ENCODE assay signal across 12 cellular contexts in the genomic region with DNA sequence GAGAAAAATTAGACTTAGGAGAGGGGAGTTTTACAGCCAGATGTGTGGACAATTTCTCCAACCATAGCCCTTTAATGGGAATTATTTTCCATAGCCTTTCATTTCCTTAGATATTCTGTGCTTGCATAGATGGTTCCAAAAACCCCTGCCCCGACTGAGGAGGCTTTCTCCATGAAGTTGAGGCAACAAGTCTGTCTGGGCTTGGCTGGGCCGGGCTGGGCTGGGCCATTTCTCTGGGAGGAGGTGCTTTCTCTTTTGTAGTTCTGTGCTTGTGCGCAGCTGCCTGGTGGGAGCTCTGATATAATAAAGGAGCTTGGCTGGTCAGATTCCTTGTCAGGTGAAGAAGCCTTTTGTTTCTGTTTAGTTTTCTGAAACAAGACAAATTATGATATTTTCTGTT.
DNase-seq lines count a peak whose midpoint lies in the region; TF ChIP-seq lines count a peak whose summit lies in the region.
"Had no signal": no experiment of that assay in that cellular context is flagged by ENCODE, and none has a peak within 500 bp of the region (broad histone marks: within the 10 kb centered on the region; RNA-seq: fewer than 3 reads in every experiment).

No MANE protein-coding gene starts in this region.

- H3K4me3 ChIP-seq in fibroblast of villous mesenchyme (ENCODE audit: low read depth, low read length) (no peak overlapping the region), muscle layer of duodenum (ENCODE audit: low read depth in 1 of 2, low read length in 2 of 2) (peak overlapping the region in 1 of 2 donors; percentile 30), tibial nerve (no peak overlapping the region)
- H3K4me3 ChIP-seq: BLaER1 treated with 17β-estradiol and CSF1 and Interleukin-3, amounts not matched to agents 10 nM and 100 nM; right lobe of liver had no signal

- TF ChIP-seq CTCF in fibroblast of villous mesenchyme (IDR thresholded peaks at IDR 0.05; ENCODE audit: insufficient read depth, low read depth, low read length) (no peak), tibial nerve (IDR thresholded peaks at IDR 0.05) (no peak)

- TF ChIP-seq EP300 in tibial nerve (IDR thresholded peaks at IDR 0.05): no peak

- H3K9me3 ChIP-seq in muscle layer of duodenum (ENCODE audit: control insufficient read depth in 1 of 2, low read length in 2 of 2) (no peaks in the 10 kb centered on the region), tibial nerve (no peaks in the 10 kb centered on the region)
- H3K9me3 ChIP-seq: BLaER1 treated with 17β-estradiol and CSF1 and Interleukin-3, amounts not matched to agents 10 nM and 100 nM; right lobe of liver had no signal

- H3K4me1 ChIP-seq in muscle layer of duodenum (ENCODE audit: control insufficient read depth in 1 of 2, insufficient read depth in 2 of 2, low read length in 2 of 2) (peaks cover 0 to 14% of the 10 kb centered on the region in 2 donors), tibial nerve (peaks cover 0 to 21% (median 0%) of the 10 kb centered on the region in 4 donors)
- H3K4me1 ChIP-seq: BLaER1 treated with 17β-estradiol and CSF1 and Interleukin-3, amounts not matched to agents 10 nM and 100 nM; right lobe of liver had no signal

- DNase-seq in NCI-H69 (lab: John Stamatoyannopoulos, UW) (peak; percentile 18), fibroblast of villous mesenchyme (ENCODE audit: low read depth) (peak; percentile 12), tibial nerve (ENCODE audit: low spot score in 2 of 2) (peak; percentile 8 to 30), NCI-H2107 (lab: John Stamatoyannopoulos, UW) (no peak), mesenteric fat pad (ENCODE audit: low spot score) (no peak), OCI-M1 (lab: John Stamatoyannopoulos, UW) (no peak)
- DNase-seq: activated CD4-positive, alpha-beta T cell treated with anti-CD3 and anti-CD28 coated beads for 48 hours; right lobe of liver; stimulated activated CD4-positive, alpha-beta T cell treated with anti-CD3 and anti-CD28 coated beads, Interleukin-4, amount 100 ng/mL, for 1 hour; T-helper 9 cell had no signal

- 38 to 45% methylated on average over 3 of the region's 3 CpGs for WGBS in tibial nerve, 2 donors

- H3K27ac ChIP-seq in muscle layer of duodenum (ENCODE audit: low read length) (peak overlapping the region; percentile 46), tibial nerve (peak overlapping the region in 2 of 4 donors; percentile 71 to 77)
- H3K27ac ChIP-seq: BLaER1 treated with 17β-estradiol and CSF1 and Interleukin-3, amounts not matched to agents 10 nM and 100 nM; right lobe of liver had no signal

- H3K36me3 ChIP-seq in muscle layer of duodenum (ENCODE audit: control insufficient read depth in 1 of 2, insufficient read depth in 2 of 2, low read length in 2 of 2) (no peaks in the 10 kb centered on the region), tibial nerve (no peaks in the 10 kb centered on the region)
- H3K36me3 ChIP-seq: BLaER1 treated with 17β-estradiol and CSF1 and Interleukin-3, amounts not matched to agents 10 nM and 100 nM; right lobe of liver had no signal

- H3K27me3 ChIP-seq in muscle layer of duodenum (ENCODE audit: low read depth, low read length): no peaks in the 10 kb centered on the region
- no peaks in the 10 kb centered on the region for H3K27me3 ChIP-seq in tibial nerve
- H3K27me3 ChIP-seq: BLaER1 treated with 17β-estradiol and CSF1 and Interleukin-3, amounts not matched to agents 10 nM and 100 nM; right lobe of liver had no signal

- no peak for TF ChIP-seq POLR2A in tibial nerve (IDR thresholded peaks at IDR 0.05)

Comparison
In these comparisons a context has a peak if more than half of its experiments do, and no peak if none do; other contexts are left out.
1. DNase-seq: peak in NCI-H69 (single experiment), fibroblast of villous mesenchyme (single experiment) and tibial nerve (2 of 2); none in NCI-H2107 (single experiment), mesenteric fat pad (single experiment) and OCI-M1 (single experiment).